In the genomic region with DNA sequence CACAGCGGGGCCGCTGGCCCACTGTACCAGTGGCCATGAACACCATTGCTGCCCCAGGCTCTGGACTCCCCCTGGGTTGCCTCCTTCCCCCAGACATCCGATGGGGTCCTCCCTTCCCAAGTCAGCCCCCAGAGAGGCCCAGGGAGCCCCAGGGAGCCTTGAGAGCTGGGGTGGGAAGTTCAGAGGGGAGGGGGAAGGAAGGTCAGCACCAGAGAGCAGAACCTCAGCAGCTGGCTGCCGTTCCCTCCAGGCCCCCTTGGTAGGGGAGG, we compare ENCODE assay signal across 8 cellular contexts. TPM values are rescaled to one million over a fixed set of nuclear protein-coding genes. Genes with fewer than 3 reads are reported as not detected.
A peak's percentile ranks its signal among the peaks of the same experiment; 100 is the strongest.
DNase-seq lines count a peak whose midpoint lies in the region; TF ChIP-seq lines count a peak whose summit lies in the region.

No MANE protein-coding gene starts in this region.

- intact Hi-C loops in Caco-2 (cut with micrococcal nuclease; ENCODE audit: unreplicated experiment), result loop anchor here (10.0 kb wide), 1 partner anchor 132 kb away; a partner anchor contains a TSS

- no peak overlapping the region for H2AFZ ChIP-seq in neural cell (ENCODE audit: low read depth, low read length)

- no TSS peak for BruUV-seq in Caco-2 (replicated peaks; lab: Mats Ljungman, UMichigan)

- no peaks in the 10 kb centered on the region for H3K9me2 ChIP-seq in neural cell (ENCODE audit: insufficient read depth, low read length)

- peaks cover 32% of the 10 kb centered on the region for H3K36me3 Mint-ChIP-seq in Caco-2 (ENCODE audit: insufficient read depth, unreplicated experiment)

- H3F3A ChIP-seq in neural cell (ENCODE audit: insufficient read depth, low read length, poor library complexity, severe bottlenecking), result no peaks in the 10 kb centered on the region

- DNase-seq in Caco-2 (no peak), coronary artery (ENCODE audit: low spot score) (no peak), NCI-H2081 treated with DMSO at 0.1 percent for 48 hours (lab: John Stamatoyannopoulos, UW) (no peak), DMS53 (lab: John Stamatoyannopoulos, UW) (no peak), iPS-NIHi7 (ENCODE audit: extremely low spot score) (no peak)
- no peak for DNase-seq in stimulated activated CD4-positive, alpha-beta T cell treated with anti-CD3 and anti-CD28 coated beads, Interleukin-4, amount 100 ng/mL, for 4 hours

- no peaks in the 10 kb centered on the region for H3K36me3 ChIP-seq in Caco-2 (ENCODE audit: control insufficient read depth, insufficient read depth, low read length)
- H3K36me3 ChIP-seq in HUES64 (ENCODE audit: insufficient read depth, low read length), result peaks cover 22% of the 10 kb centered on the region
- H3K36me3 ChIP-seq in neural cell (ENCODE audit: insufficient read depth, low read length), result no peaks in the 10 kb centered on the region

- H3K4me1 Mint-ChIP-seq in Caco-2 (ENCODE audit: low read depth, unreplicated experiment), result no peaks in the 10 kb centered on the region

- peak overlapping the region; percentile 64 for H3K4me3 Mint-ChIP-seq in Caco-2 (ENCODE audit: unreplicated experiment)

- H3K4me1 ChIP-seq in Caco-2 (peaks cover 8% of the 10 kb centered on the region; the same call in 1 of the 2 replicates), HUES64 (ENCODE audit: insufficient read depth, low read length) (peaks cover 8% of the 10 kb centered on the region; the same call in 1 of the 2 replicates)

- H3K4me3 ChIP-seq in Caco-2 (ENCODE audit: low read depth, low read length), result no peak overlapping the region
- H3K4me3 ChIP-seq in HUES64 (ENCODE audit: low read length), result peak overlapping the region; percentile 77
- peak overlapping the region; percentile 73 for H3K4me3 ChIP-seq in coronary artery
- H3K4me3 ChIP-seq in neural cell (ENCODE audit: low read length), result peak overlapping the region; percentile 71

- H3K4me2 ChIP-seq in neural cell (ENCODE audit: low read length), result no peak overlapping the region

- no peak for TF ChIP-seq RAD21 in neural cell (conservative IDR thresholded peaks at IDR 0.05)

- peak overlapping the region; percentile 36; the same call in 1 of the 2 replicates for H3K9ac ChIP-seq in HUES64 (ENCODE audit: low read depth, low read length)
- H3K9ac ChIP-seq in neural cell (ENCODE audit: low read length), result peak overlapping the region; percentile 92

- H3K27me3 Mint-ChIP-seq in Caco-2 (ENCODE audit: insufficient read depth, unreplicated experiment), result no peaks in the 10 kb centered on the region

- H3K9me3 ChIP-seq in Caco-2, result no peaks in the 10 kb centered on the region
- H3K9me3 ChIP-seq in HUES64 (ENCODE audit: insufficient read depth, low read depth, low read length), result no peaks in the 10 kb centered on the region
- H3K9me3 ChIP-seq in neural cell (ENCODE audit: low read length), result no peaks in the 10 kb centered on the region

- no peaks in the 10 kb centered on the region for H3K79me2 ChIP-seq in neural cell (replicated peaks; ENCODE audit: insufficient read depth, low read length)

- TF ChIP-seq EP300 in neural cell (conservative IDR thresholded peaks at IDR 0.05; ENCODE audit: poor library complexity, severe bottlenecking), result no peak

- CTCF ChIA-PET in Caco-2 (lab: Charles Lee), result interaction anchor here (5.0 kb wide), 1 partner anchor 21 kb away, joined by 37 read pairs; no protein-coding TSS in a partner anchor

- H3K9me3 Mint-ChIP-seq in Caco-2 (ENCODE audit: unreplicated experiment), result no peaks in the 10 kb centered on the region

- 21% methylated on average over 2 of the region's 4 CpGs for WGBS in HUES64

- no peak for TF ChIP-seq CTCF in Caco-2 (IDR thresholded peaks at IDR 0.05; ENCODE audit: insufficient read depth in 1 of 2, low read depth in 1 of 2, low read length in 1 of 2, severe bottlenecking in 1 of 2, unreplicated experiment in 1 of 2)
- TF ChIP-seq CTCF in coronary artery (IDR thresholded peaks at IDR 0.05), result no peak
- no peak for TF ChIP-seq CTCF in neural cell (IDR thresholded peaks at IDR 0.05; ENCODE audit: poor library complexity, severe bottlenecking)

- H3K27me3 ChIP-seq in Caco-2 (replicated peaks; ENCODE audit: control insufficient read depth, insufficient read depth, low read length) (no peaks in the 10 kb centered on the region), HUES64 (ENCODE audit: insufficient read depth, low read length) (no peaks in the 10 kb centered on the region), neural cell (ENCODE audit: insufficient read depth, low read depth, low read length) (no peaks in the 10 kb centered on the region)

- POLR2A ChIA-PET in Caco-2 (lab: Charles Lee), result interaction anchor here (0.6 kb wide), 1 partner anchor 19 kb away, joined by 4 read pairs; no protein-coding TSS in a partner anchor

- H3K27ac Mint-ChIP-seq in Caco-2 (ENCODE audit: unreplicated experiment), result no peak overlapping the region

- peak overlapping the region; percentile 97; the same call in 1 of the 2 replicates for H3K27ac ChIP-seq in HUES64 (ENCODE audit: low read depth, low read length)
- peak overlapping the region; percentile 78 to 91 for H3K27ac ChIP-seq in coronary artery
- H3K27ac ChIP-seq in neural cell (ENCODE audit: low read length), result peak overlapping the region; percentile 94

- no peaks in the 10 kb centered on the region for H4K20me1 ChIP-seq in neural cell (ENCODE audit: insufficient read depth)

TF ChIP-seq in neural cell, 6 proteins besides CTCF, POLR2A, EP300 and RAD21:
- TF ChIP-seq POLR2AphosphoS5 (IDR thresholded peaks at IDR 0.05) (no peak), TAF1 (IDR thresholded peaks at IDR 0.05; ENCODE audit: low read depth) (no peak), SMC3 (conservative IDR thresholded peaks at IDR 0.05; ENCODE audit: poor library complexity) (no peak), MXI1 (conservative IDR thresholded peaks at IDR 0.05; ENCODE audit: poor library complexity, severe bottlenecking) (no peak), EZH2 (IDR thresholded peaks at IDR 0.05; ENCODE audit: borderline replicate concordance, insufficient read depth, low read length, poor library complexity, severe bottlenecking) (no peak)
- TF ChIP-seq, protein P1, sequence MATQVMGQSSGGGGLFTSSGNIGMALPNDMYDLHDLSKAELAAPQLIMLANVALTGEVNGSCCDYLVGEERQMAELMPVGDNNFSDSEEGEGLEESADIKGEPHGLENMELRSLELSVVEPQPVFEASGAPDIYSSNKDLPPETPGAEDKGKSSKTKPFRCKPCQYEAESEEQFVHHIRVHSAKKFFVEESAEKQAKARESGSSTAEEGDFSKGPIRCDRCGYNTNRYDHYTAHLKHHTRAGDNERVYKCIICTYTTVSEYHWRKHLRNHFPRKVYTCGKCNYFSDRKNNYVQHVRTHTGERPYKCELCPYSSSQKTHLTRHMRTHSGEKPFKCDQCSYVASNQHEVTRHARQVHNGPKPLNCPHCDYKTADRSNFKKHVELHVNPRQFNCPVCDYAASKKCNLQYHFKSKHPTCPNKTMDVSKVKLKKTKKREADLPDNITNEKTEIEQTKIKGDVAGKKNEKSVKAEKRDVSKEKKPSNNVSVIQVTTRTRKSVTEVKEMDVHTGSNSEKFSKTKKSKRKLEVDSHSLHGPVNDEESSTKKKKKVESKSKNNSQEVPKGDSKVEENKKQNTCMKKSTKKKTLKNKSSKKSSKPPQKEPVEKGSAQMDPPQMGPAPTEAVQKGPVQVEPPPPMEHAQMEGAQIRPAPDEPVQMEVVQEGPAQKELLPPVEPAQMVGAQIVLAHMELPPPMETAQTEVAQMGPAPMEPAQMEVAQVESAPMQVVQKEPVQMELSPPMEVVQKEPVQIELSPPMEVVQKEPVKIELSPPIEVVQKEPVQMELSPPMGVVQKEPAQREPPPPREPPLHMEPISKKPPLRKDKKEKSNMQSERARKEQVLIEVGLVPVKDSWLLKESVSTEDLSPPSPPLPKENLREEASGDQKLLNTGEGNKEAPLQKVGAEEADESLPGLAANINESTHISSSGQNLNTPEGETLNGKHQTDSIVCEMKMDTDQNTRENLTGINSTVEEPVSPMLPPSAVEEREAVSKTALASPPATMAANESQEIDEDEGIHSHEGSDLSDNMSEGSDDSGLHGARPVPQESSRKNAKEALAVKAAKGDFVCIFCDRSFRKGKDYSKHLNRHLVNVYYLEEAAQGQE (IDR thresholded peaks at IDR 0.05; ENCODE audit: borderline replicate concordance), result no peak

RNA-seq across cellular contexts. Expression of a gene that starts 0.5 kb away (rescaled TPM):
- 13.0 and 15.7 TPM in 2 replicates for total RNA-seq in Caco-2 (2022)
- polyA plus RNA-seq in HUES64 (2013, experiment 1 of 2), result 15.3 TPM
- 18.2 TPM for polyA plus RNA-seq in HUES64 (2013, experiment 2 of 2)
- polyA plus RNA-seq in neural cell, result 11.2 and 12.1 TPM in 2 replicates
- polyA minus RNA-seq in neural cell, result 2.9 and 5.3 TPM in 2 replicates

RNA-seq across cellular contexts. Expression of a gene that starts 8.3 kb away (rescaled TPM):
- 91.3 and 93.8 TPM in 2 replicates for total RNA-seq in Caco-2 (2022)
- 88.5 TPM for polyA plus RNA-seq in HUES64 (2013, experiment 1 of 2)
- polyA plus RNA-seq in HUES64 (2013, experiment 2 of 2), result 80.7 TPM
- 117 and 159 TPM in 2 replicates for polyA plus RNA-seq in neural cell
- 35.5 and 40.4 TPM in 2 replicates for polyA minus RNA-seq in neural cell

RNA-seq across cellular contexts. Expression of a gene that starts 17.9 kb away (rescaled TPM):
- 0.75 and 1.2 TPM in 2 replicates for total RNA-seq in Caco-2 (2022)
- polyA plus RNA-seq in HUES64 (2013, experiment 1 of 2), result 5.8 TPM
- polyA plus RNA-seq in HUES64 (2013, experiment 2 of 2), result 6.9 TPM
- 0.89 and 2.5 TPM in 2 replicates for polyA plus RNA-seq in neural cell
- polyA minus RNA-seq in neural cell, result 1.2 and 2.4 TPM in 2 replicates

RNA-seq across cellular contexts. Expression of a gene that starts 22.1 kb away (rescaled TPM):
- total RNA-seq in Caco-2 (2022), result not detected in 2 replicates
- not detected for polyA plus RNA-seq in HUES64 (2013, experiment 1 of 2)
- not detected for polyA plus RNA-seq in HUES64 (2013, experiment 2 of 2)
- not detected in 2 replicates for polyA plus RNA-seq in neural cell
- not detected in 2 replicates for polyA minus RNA-seq in neural cell

RNA-seq across cellular contexts. Expression of a gene that starts 40.6 kb away (rescaled TPM):
- 12.7 and 12.8 TPM in 2 replicates for total RNA-seq in Caco-2 (2022)
- 11.7 TPM for polyA plus RNA-seq in HUES64 (2013, experiment 1 of 2)
- 12.6 TPM for polyA plus RNA-seq in HUES64 (2013, experiment 2 of 2)
- polyA plus RNA-seq in neural cell, result 88.0 and 119 TPM in 2 replicates
- polyA minus RNA-seq in neural cell, result 186 and 191 TPM in 2 replicates
